In the genomic region with DNA sequence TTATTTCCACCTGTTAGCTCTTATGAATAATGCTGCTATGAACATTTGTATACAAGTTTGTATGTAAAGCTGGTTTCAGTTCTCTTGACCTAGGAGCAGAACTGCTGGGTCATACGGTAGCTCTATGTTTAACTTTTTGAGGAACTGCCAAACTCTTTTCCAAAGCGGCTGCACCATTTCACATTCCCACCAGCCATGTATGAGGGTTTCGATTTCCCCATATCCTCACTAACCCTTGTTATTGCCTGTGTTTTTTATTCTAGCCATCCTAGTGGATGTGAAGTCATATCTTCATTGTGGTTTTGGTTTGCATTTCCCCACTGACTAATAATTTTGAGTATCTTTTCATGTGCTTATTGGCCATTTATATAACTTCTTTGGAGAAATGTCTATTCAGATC, we compare ENCODE assay signal across 16 cellular contexts.
"Had no signal": no experiment of that assay in that cellular context is flagged by ENCODE, and none has a peak within 500 bp of the region (broad histone marks: within the 10 kb centered on the region; RNA-seq: fewer than 3 reads in every experiment).

No MANE protein-coding gene starts in this region.

- H3K4me3 ChIP-seq: gastroesophageal sphincter, heart right ventricle, pancreas, thyroid gland had no signal

- ATAC-seq: esophagus mucosa; gastroesophageal sphincter; natural killer cell treated with Interleukin-12 subunit alpha and Interleukin-12 subunit beta and Interleukin-15 and Interleukin-18, amount 100 ng/mL, for 72 hours had no signal

- H3K4me1 ChIP-seq: pancreas, thyroid gland had no signal

- H3K36me3 ChIP-seq: neutrophil had no signal

- DNase-seq: activated CD4-positive, alpha-beta T cell treated with anti-CD3 and anti-CD28 coated beads, Interleukin-2, amount 50 U/mL, for 4 hours; activated gamma-delta T cell; effector CD8-positive, alpha-beta T cell; heart right ventricle; pancreas; stimulated activated CD4-positive, alpha-beta T cell treated with anti-CD3 and anti-CD28 coated beads, Interleukin-12 subunit alpha, Interleukin-12 subunit beta, amount 100 ng/mL, for 4 hours; stimulated activated CD4-positive, alpha-beta T cell treated with anti-CD3 and anti-CD28 coated beads, Interleukin-1b, Interleukin-23, amount 100 ng/mL, for 48 hours; stimulated activated CD8-positive, alpha-beta memory T cell treated with anti-CD3 and anti-CD28 coated beads, Interleukin-4, amount 100 ng/mL, for 48 hours; stimulated activated naive CD4-positive, alpha-beta T cell; thyroid gland had no signal

- FAIRE-seq: pancreas, TTC549, urothelium cell line had no signal

- H3K9me3 ChIP-seq: gastroesophageal sphincter, heart right ventricle, neutrophil, pancreas, thyroid gland had no signal
